11 cellular contexts compared by ENCODE assay signal in the genomic region with DNA sequence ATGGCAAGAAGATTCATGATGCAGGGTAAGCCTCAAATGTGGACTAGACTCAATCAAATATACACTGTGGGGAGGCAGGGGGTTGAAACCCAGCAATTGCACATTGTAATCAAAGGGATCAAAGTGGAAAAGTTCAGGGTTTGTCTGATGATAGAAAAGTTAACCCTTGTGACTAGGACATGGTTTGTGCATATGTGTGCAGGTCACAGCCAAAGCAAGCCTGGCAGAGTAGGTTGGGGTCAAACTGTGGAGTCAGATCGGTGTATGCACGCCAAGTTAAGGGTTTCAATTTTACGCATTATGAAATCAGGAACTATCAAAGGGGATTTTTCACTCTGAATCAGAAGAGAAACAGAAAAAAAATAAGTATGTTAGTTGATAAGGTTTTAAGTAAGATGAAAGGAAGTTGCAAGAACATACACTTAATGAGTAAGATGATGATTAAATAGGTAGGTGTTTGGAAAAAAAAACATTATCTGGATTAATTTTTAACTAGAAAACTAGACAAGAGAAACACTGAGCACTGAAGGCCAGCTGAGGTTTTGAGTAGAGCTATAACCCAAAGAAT.
DNase-seq lines count a peak whose midpoint lies in the region; ATAC-seq, FAIRE-seq and TF ChIP-seq lines count a peak whose summit lies in the region.
"Had no signal": no experiment of that assay in that cellular context is flagged by ENCODE, and none has a peak within 500 bp of the region (broad histone marks: within the 10 kb centered on the region; RNA-seq: fewer than 3 reads in every experiment).

No MANE protein-coding gene starts in this region.

- H3K4me1 ChIP-seq in tibial nerve (peaks cover 0 to 3% (median 0%) of the 10 kb centered on the region in 4 donors), GM23248 (ENCODE audit: insufficient read depth) (no peaks in the 10 kb centered on the region), gastroesophageal sphincter (peaks cover 0 to 3% (median 0%) of the 10 kb centered on the region in 3 donors)

- TF ChIP-seq POLR2A in GM12892 (IDR thresholded peaks at IDR 0.05; ENCODE audit: low read depth, low read length), result no peak
- no peak for TF ChIP-seq POLR2A in tibial nerve (IDR thresholded peaks at IDR 0.05)
- no peak for TF ChIP-seq POLR2A in gastroesophageal sphincter (IDR thresholded peaks at IDR 0.05)

- H3K4me3 ChIP-seq in tibial nerve (no peak overlapping the region), GM23248 (no peak overlapping the region), gastroesophageal sphincter (no peak overlapping the region)

- no peak overlapping the region for H3K27ac ChIP-seq in tibial nerve
- no peak overlapping the region for H3K27ac ChIP-seq in GM23248
- no peak overlapping the region for H3K27ac ChIP-seq in gastroesophageal sphincter
- H3K27ac ChIP-seq: C4-2B had no signal

- peaks cover 11% of the 10 kb centered on the region for H3K27me3 Mint-ChIP-seq in T-helper 17 cell

- no peaks in the 10 kb centered on the region for H3F3A ChIP-seq in GM23248 (ENCODE audit: insufficient read depth)

- H3K79me2 ChIP-seq in GM23248 (ENCODE audit: insufficient read depth), result no peaks in the 10 kb centered on the region

- 85% methylated on average over 3 of the region's 3 CpGs for WGBS in tibial nerve, 2 donors
- WGBS in GM23248 (ENCODE audit: low coverage in 1 of 2, low lambda C conversion rate in 2 of 2, missing lambda C conversion rate in 2 of 2), 2 experiments, result 89 to 93% methylated on average over 3 of the region's 3 CpGs
- 87% methylated on average over 3 of the region's 3 CpGs; no CpG with 5 or more reads in 1 of the 2 donors for WGBS in gastroesophageal sphincter (ENCODE audit: low coverage in 1 of 2), 2 donors

- no peak overlapping the region for H3K9ac ChIP-seq in GM23248

- H3K36me3 ChIP-seq in tibial nerve, result no peaks in the 10 kb centered on the region
- H3K36me3 ChIP-seq in GM23248 (ENCODE audit: low read depth), result no peaks in the 10 kb centered on the region
- no peaks in the 10 kb centered on the region for H3K36me3 ChIP-seq in gastroesophageal sphincter

- H2AFZ ChIP-seq in GM23248, result no peak overlapping the region

- H3K4me1 Mint-ChIP-seq in T-helper 17 cell, result no peaks in the 10 kb centered on the region

- no peaks in the 10 kb centered on the region for H3K36me3 Mint-ChIP-seq in T-helper 17 cell (ENCODE audit: low read depth)

- no peak overlapping the region for H3K4me3 Mint-ChIP-seq in T-helper 17 cell

- no peak overlapping the region for H3K27ac Mint-ChIP-seq in T-helper 17 cell

- no peaks in the 10 kb centered on the region; the same call in 1 of the 2 replicates for H3K9me2 ChIP-seq in GM23248 (ENCODE audit: insufficient read depth)

- H4K20me1 ChIP-seq in GM23248 (ENCODE audit: insufficient read depth), result no peaks in the 10 kb centered on the region

- FAIRE-seq in GM12892 (lab: Jason Lieb, UNC), result peak; percentile 71

- H3K9me3 ChIP-seq in T-helper 17 cell (ENCODE audit: control insufficient read depth, low read length, poor library complexity, severe bottlenecking), result no peaks in the 10 kb centered on the region
- H3K9me3 ChIP-seq in tibial nerve, result no peaks in the 10 kb centered on the region
- H3K9me3 ChIP-seq in GM23248 (ENCODE audit: low read depth), result no peaks in the 10 kb centered on the region
- no peaks in the 10 kb centered on the region for H3K9me3 ChIP-seq in gastroesophageal sphincter

- DNase-seq in GM12892 (ENCODE audit: insufficient read length) (no peak), T-helper 17 cell (no peak), tibial nerve (ENCODE audit: low spot score in 2 of 2) (no peak), GM23248 (no peak)
- DNase-seq: activated CD4-positive, CD25-positive, alpha-beta regulatory T cell had no signal

- H3K27me3 ChIP-seq in tibial nerve (no peaks in the 10 kb centered on the region), GM23248 (replicated peaks; ENCODE audit: insufficient read depth) (no peaks in the 10 kb centered on the region), gastroesophageal sphincter (no peaks in the 10 kb centered on the region)

- no peak overlapping the region for H3K4me2 ChIP-seq in GM23248 (ENCODE audit: unreplicated experiment)

- in situ Hi-C loops in GM23248 (cut with MboI), result loop anchor here (25.0 kb wide), 1 partner anchor 573 kb away; no protein-coding TSS in a partner anchor

- TF ChIP-seq EP300 in tibial nerve (IDR thresholded peaks at IDR 0.05) (no peak), gastroesophageal sphincter (IDR thresholded peaks at IDR 0.05) (no peak)

- no peak for TF ChIP-seq CTCF in tibial nerve (IDR thresholded peaks at IDR 0.05)
- TF ChIP-seq CTCF in gastroesophageal sphincter (IDR thresholded peaks at IDR 0.05), result no peak

- ATAC-seq in GM19324 (IDR thresholded peaks at IDR 0.05; ENCODE audit: low FRiP score, unreplicated experiment) (peak; percentile 90), HG02678 (IDR thresholded peaks at IDR 0.05; ENCODE audit: unreplicated experiment) (peak; percentile 97), HG03520 (IDR thresholded peaks at IDR 0.05; ENCODE audit: unreplicated experiment) (peak; percentile 96), T-helper 17 cell (no peak), gastroesophageal sphincter (no peak)
- ATAC-seq: sciatic nerve had no signal

Comparison
In these comparisons a context has a peak if more than half of its experiments do, and no peak if none do; other contexts are left out.
1. ATAC-seq: peak in GM19324 (single experiment), HG02678 (single experiment) and HG03520 (single experiment); none in T-helper 17 cell (single experiment) and gastroesophageal sphincter (single experiment).